11 cellular contexts compared by ENCODE assay signal in the genomic region with DNA sequence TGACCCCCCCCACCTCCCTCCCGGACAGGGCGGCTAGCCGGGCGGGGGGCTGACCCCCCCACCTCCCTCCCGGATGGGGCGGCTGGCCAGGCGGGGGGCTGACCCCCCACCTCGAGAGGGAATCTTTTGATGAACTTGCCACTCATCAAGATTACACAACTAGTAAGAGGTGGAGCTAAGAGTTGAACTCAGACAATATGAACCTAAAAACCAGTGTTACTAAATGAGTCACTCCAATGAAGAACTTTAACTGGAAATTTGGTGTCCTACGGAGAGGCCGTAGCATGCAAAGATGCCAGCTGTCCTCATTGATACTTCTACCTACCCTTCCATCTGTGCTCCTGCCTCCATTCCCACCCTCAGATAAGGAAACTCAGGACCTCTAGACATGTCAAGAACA.
"Had no signal": no experiment of that assay in that cellular context is flagged by ENCODE, and none has a peak within 500 bp of the region (broad histone marks: within the 10 kb centered on the region; RNA-seq: fewer than 3 reads in every experiment).

No MANE protein-coding gene starts in this region.

- ATAC-seq: gastrocnemius medialis had no signal

- DNase-seq: activated B cell treated with CpG ODN at 0.5 μM for 24 hours; activated CD4-positive, alpha-beta T cell treated with anti-CD3 and anti-CD28 coated beads, Interleukin-2, amount 10 ng/mL, durations not matched to agents 24 days and 14 days; activated CD8-positive, alpha-beta memory T cell treated with anti-CD3 and anti-CD28 coated beads for 24 hours; activated naive CD4-positive, alpha-beta T cell treated with anti-CD3 and anti-CD28 coated beads for 36 hours; colonic mucosa; gastrocnemius medialis; ovary; stimulated activated CD4-positive, alpha-beta T cell treated with anti-CD3 and anti-CD28 coated beads, Interleukin-12 subunit alpha, Interleukin-12 subunit beta, amount 100 ng/mL, for 4 hours; stimulated activated CD4-positive, alpha-beta T cell treated with anti-CD3 and anti-CD28 coated beads, Interleukin-2, amount 100 ng/mL, for 48 hours; stimulated activated CD8-positive, alpha-beta memory T cell treated with anti-CD3 and anti-CD28 coated beads, Interleukin-4, amount 100 ng/mL, for 48 hours; testis had no signal
